In the genomic region with DNA sequence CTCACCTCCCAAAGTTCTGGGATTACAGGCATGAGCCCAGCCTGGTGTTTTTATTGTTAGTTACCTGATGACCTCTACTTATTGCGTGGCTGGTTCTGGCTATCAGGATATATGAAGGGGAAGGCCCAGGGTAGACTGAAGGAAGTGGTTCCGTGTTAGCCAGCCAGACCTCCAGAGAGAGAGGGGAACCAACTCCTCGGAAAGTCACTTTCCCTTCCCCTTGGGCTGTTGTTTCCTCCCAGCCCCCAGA, we compare ENCODE assay signal across 10 cellular contexts. TPM values are rescaled to one million over a fixed set of nuclear protein-coding genes. Genes with fewer than 3 reads are reported as not detected.
A peak's percentile ranks its signal among the peaks of the same experiment; 100 is the strongest.
DNase-seq lines count a peak whose midpoint lies in the region; ATAC-seq and TF ChIP-seq lines count a peak whose summit lies in the region.
"Had no signal": no experiment of that assay in that cellular context is flagged by ENCODE, and none has a peak within 500 bp of the region (broad histone marks: within the 10 kb centered on the region; RNA-seq: fewer than 3 reads in every experiment).

No MANE protein-coding gene starts in this region.

- no peak for TF ChIP-seq CTCF in GM13976 (IDR thresholded peaks at IDR 0.05; ENCODE audit: borderline replicate concordance, control extremely low read depth, extremely low read depth, insufficient read depth, missing control alignments)

- H3K27ac ChIP-seq in SJCRH30: peak overlapping the region; percentile 53
- H3K27ac ChIP-seq: tibial artery had no signal

- no peaks in the 10 kb centered on the region for H3K27me3 ChIP-seq in SJCRH30
- H3K27me3 ChIP-seq: tibial artery had no signal

- no peak overlapping the region for H3K4me3 ChIP-seq in SJCRH30
- H3K4me3 ChIP-seq: tibial artery had no signal

- H3K4me1 ChIP-seq in SJCRH30: peaks cover 14% of the 10 kb centered on the region

- DNase-seq in GF-D8 (lab: John Stamatoyannopoulos, UW) (peak; percentile 42), SJCRH30 (no peak), medulla oblongata (ENCODE audit: extremely low spot score) (peak; percentile 66), GM13976 (ENCODE audit: low spot score) (no peak), cerebellum (ENCODE audit: low spot score) (no peak), NCI-H2029 treated with DMSO at 0.1 percent for 48 hours (lab: John Stamatoyannopoulos, UW) (no peak)
- DNase-seq in stimulated activated CD4-positive, alpha-beta T cell treated with anti-CD3 and anti-CD28 coated beads, Interleukin-4, amount 100 ng/mL, for 4 hours: no peak
- DNase-seq: occipital lobe, tibial artery had no signal

- ATAC-seq in HG02610 (IDR thresholded peaks at IDR 0.05; ENCODE audit: unreplicated experiment): peak; percentile 10

- in situ Hi-C loops in GM13976 (cut with MboI; ENCODE audit: low sequenced_read_pairs, unreplicated experiment): no loop called here

- no peaks in the 10 kb centered on the region for H3K36me3 ChIP-seq in SJCRH30
- H3K36me3 ChIP-seq: tibial artery had no signal

- no peaks in the 10 kb centered on the region for H3K9me3 ChIP-seq in SJCRH30 (replicated peaks)
- H3K9me3 ChIP-seq: tibial artery had no signal

RNA-seq across cellular contexts. Expression of gene RCSD1, which starts 2.5 kb away (rescaled TPM):
- total RNA-seq in SJCRH30 (2014; rRNA removed; shearing (Covaris generic)): 0.16 and 0.20 TPM in 2 replicates
- 5.3 TPM for total RNA-seq in cerebellum

Comparison
In these comparisons a context has a peak if more than half of its experiments do, and no peak if none do; other contexts are left out.
1. DNase-seq: peak in GF-D8 (single experiment) and medulla oblongata (single experiment); none in SJCRH30 (0 of 2), GM13976 (single experiment), stimulated activated CD4-positive, alpha-beta T cell treated with anti-CD3 and anti-CD28 coated beads, Interleukin-4, amount 100 ng/mL, for 4 hours (0 of 2), cerebellum (single experiment) and NCI-H2029 treated with DMSO at 0.1 percent for 48 hours (single experiment).